ENCODE assay signal across 11 cellular contexts in genomic region chr11:69001301-69002081, GRCh38. TPM values are rescaled to one million over a fixed set of nuclear protein-coding genes. Genes with fewer than 3 reads are reported as not detected.
A peak's percentile ranks its signal among the peaks of the same experiment; 100 is the strongest.
DNase-seq lines count a peak whose midpoint lies in the region; TF ChIP-seq lines count a peak whose summit lies in the region.
"Had no signal": no experiment of that assay in that cellular context is flagged by ENCODE, and none has a peak within 500 bp of the region (broad histone marks: within the 10 kb centered on the region; RNA-seq: fewer than 3 reads in every experiment).

No MANE protein-coding gene starts in this region.

- H3K4me1 ChIP-seq in left ventricle myocardium inferior: peaks cover 17% of the 10 kb centered on the region

- H3K9me3 ChIP-seq in left ventricle myocardium inferior (replicated peaks): no peaks in the 10 kb centered on the region

- intact Hi-C loops in left ventricle myocardium inferior (cut with micrococcal nuclease): no loop called here
- intact Hi-C loops in posterior vena cava (cut with DNase I): loop anchor here (5.0 kb wide), 2 partner anchors 59 to 94 kb away; no protein-coding TSS in a partner anchor

- H3K36me3 ChIP-seq in left ventricle myocardium inferior: peaks cover 5% of the 10 kb centered on the region

- H3K27me3 ChIP-seq in left ventricle myocardium inferior (ENCODE audit: low read depth): peaks cover 15% of the 10 kb centered on the region

- DNase-seq in activated effector memory CD4-positive, alpha-beta T cell treated with anti-CD3 and anti-CD28 coated beads, Interleukin-2, amount 50 U/mL, for 16 hours: peak; percentile 47
- DNase-seq in activated effector memory CD4-positive, alpha-beta T cell treated with Interleukin-2 at 50 U/mL for 16 hours: no peak
- DNase-seq in left ventricle myocardium inferior: no peak
- DNase-seq in posterior vena cava (ENCODE audit: low spot score): peak; percentile 76
- DNase-seq in ureter (ENCODE audit: low spot score): peak; percentile 60
- DNase-seq in activated T-cell treated with anti-CD3 and anti-CD28 coated beads, Interleukin-2, amount 50 U/mL, for 48 hours: no peak
- no peak for DNase-seq in DMS153 treated with DMSO at 0.1 percent for 48 hours (lab: John Stamatoyannopoulos, UW; ENCODE audit: unreplicated experiment)
- DNase-seq in EL: no peak
- DNase-seq: NCI-H2081 had no signal

- H3K4me3 ChIP-seq in left ventricle myocardium inferior: no peak overlapping the region

- TF ChIP-seq CTCF in left ventricle myocardium inferior (IDR thresholded peaks at IDR 0.05; ENCODE audit: borderline replicate concordance): no peak

- peak overlapping the region; percentile 56 for H3K27ac ChIP-seq in left ventricle myocardium inferior (replicated peaks)

RNA-seq across cellular contexts. Expression of gene MRGPRF, which starts 11.6 kb away (rescaled TPM):
- total RNA-seq in left ventricle myocardium inferior: 3.9 TPM
- total RNA-seq in posterior vena cava: 100 to 1,000 TPM; 117 to 138 TPM
- total RNA-seq in ureter: 75.2 TPM
- total RNA-seq: pulmonary artery endothelial cell had no signal

RNA-seq across cellular contexts. Expression of gene MRGPRD, which starts 20.7 kb away (rescaled TPM):
- not detected for total RNA-seq in left ventricle myocardium inferior
- total RNA-seq in posterior vena cava: not detected
- total RNA-seq in ureter: not detected
- total RNA-seq: A673, pulmonary artery endothelial cell had no signal

RNA-seq across cellular contexts. Expression of gene TPCN2, which starts 47.2 kb away (rescaled TPM):
- 9.2 TPM for total RNA-seq in left ventricle myocardium inferior
- 10 to 100 TPM; 24.8 to 25.4 TPM for total RNA-seq in posterior vena cava
- 27.9 TPM for total RNA-seq in ureter

Comparison
In these comparisons a context has a peak if more than half of its experiments do, and no peak if none do; other contexts are left out.
1. DNase-seq: peak in activated effector memory CD4-positive, alpha-beta T cell treated with anti-CD3 and anti-CD28 coated beads, Interleukin-2, amount 50 U/mL, for 16 hours (single experiment), posterior vena cava (single experiment) and ureter (single experiment); none in activated effector memory CD4-positive, alpha-beta T cell treated with Interleukin-2 at 50 U/mL for 16 hours (single experiment), left ventricle myocardium inferior (single experiment), activated T-cell treated with anti-CD3 and anti-CD28 coated beads, Interleukin-2, amount 50 U/mL, for 48 hours (0 of 2), DMS153 treated with DMSO at 0.1 percent for 48 hours (single experiment) and EL (single experiment).
2. RNA of gene MRGPRF, which starts 11.6 kb away (total RNA-seq): 117 to 138 TPM in posterior vena cava and 75.2 TPM in ureter (single experiment); 3.9 TPM in left ventricle myocardium inferior (single experiment); every median in the first group is over 10 times any median in the second.